In genomic region chr2:224946911-224947310, GRCh38 we compare ENCODE assay signal across 8 cellular contexts.
DNase-seq lines count a peak whose midpoint lies in the region; ATAC-seq and TF ChIP-seq lines count a peak whose summit lies in the region.

No MANE protein-coding gene starts in this region.

- no peaks in the 10 kb centered on the region for H3K9me3 Mint-ChIP-seq in activated T-cell treated with anti-CD3 and anti-CD28 coated beads, Interleukin-2, amount 50 U/mL, for 4 hours

- TF ChIP-seq CTCF in PC-3 (conservative IDR thresholded peaks at IDR 0.05; ENCODE audit: low read depth, low read length) (no peak), epithelial cell of esophagus (IDR thresholded peaks at IDR 0.05; ENCODE audit: insufficient read depth, low read depth, low read length, missing control alignments) (no peak), upper lobe of right lung (IDR thresholded peaks at IDR 0.05) (no peak)

- DNase-seq in activated T-cell treated with anti-CD3 and anti-CD28 coated beads, Interleukin-2, amount 50 U/mL, for 4 hours, result no peak
- no peak for DNase-seq in activated T-cell treated with anti-CD3 and anti-CD28 coated beads, Interleukin-2, amount 50 U/mL, for 48 hours
- DNase-seq in PC-3, result peak; percentile 72
- peak; percentile 40 for DNase-seq in epithelial cell of esophagus (ENCODE audit: low read depth)
- DNase-seq in upper lobe of right lung, result no peak
- no peak for DNase-seq in Right ventricle myocardium inferior (ENCODE audit: missing footprints)
- no peak for DNase-seq in NCI-H2227 treated with DMSO at 0.1 percent for 48 hours (lab: John Stamatoyannopoulos, UW)

- H3K27me3 ChIP-seq in PC-3 (ENCODE audit: low read length) (no peaks in the 10 kb centered on the region), upper lobe of right lung (no peaks in the 10 kb centered on the region)

- no peaks in the 10 kb centered on the region for H4K20me1 ChIP-seq in PC-3 (ENCODE audit: low read length)

- H3K36me3 Mint-ChIP-seq in activated T-cell treated with anti-CD3 and anti-CD28 coated beads, Interleukin-2, amount 50 U/mL, for 4 hours (ENCODE audit: insufficient read depth), result peaks cover 37% of the 10 kb centered on the region

- H3K27me3 Mint-ChIP-seq in activated T-cell treated with anti-CD3 and anti-CD28 coated beads, Interleukin-2, amount 50 U/mL, for 4 hours (ENCODE audit: low read depth), result no peaks in the 10 kb centered on the region

- no peaks in the 10 kb centered on the region for H3F3A ChIP-seq in PC-3 (ENCODE audit: low read length, unreplicated experiment)

- peaks cover 10% of the 10 kb centered on the region for H3K4me1 ChIP-seq in PC-3 (ENCODE audit: insufficient read depth, low read length)
- peaks cover 7% of the 10 kb centered on the region for H3K4me1 ChIP-seq in upper lobe of right lung

- peaks cover 73% of the 10 kb centered on the region for H3K4me1 Mint-ChIP-seq in activated T-cell treated with anti-CD3 and anti-CD28 coated beads, Interleukin-2, amount 50 U/mL, for 4 hours (ENCODE audit: low read depth)

- H3K9ac ChIP-seq in PC-3 (ENCODE audit: low read length), result no peak overlapping the region

- 0 out of 2 replicates have a peak overlapping the region, but pooled peaks have one; percentile 12 for H3K4me3 ChIP-seq in PC-3 (ENCODE audit: low read length)
- H3K4me3 ChIP-seq in epithelial cell of esophagus (ENCODE audit: low read length), result no peak overlapping the region
- peak overlapping the region; percentile 34 for H3K4me3 ChIP-seq in upper lobe of right lung

- H3K4me3 Mint-ChIP-seq in activated T-cell treated with anti-CD3 and anti-CD28 coated beads, Interleukin-2, amount 50 U/mL, for 4 hours, result peak overlapping the region; percentile 95

- CTCF ChIA-PET in PC-3 (lab: Charles Lee), result no interaction called here

- BruUV-seq in PC-3 (replicated peaks; lab: Mats Ljungman, UMichigan), result no TSS peak

- peak; percentile 65 to 75 for ATAC-seq in activated T-cell treated with anti-CD3 and anti-CD28 coated beads, Interleukin-2, amount 50 U/mL, for 4 hours
- ATAC-seq in HG02938 (IDR thresholded peaks at IDR 0.05; ENCODE audit: unreplicated experiment) (peak; percentile 79), PC-3 (peak; percentile 89), upper lobe of right lung (peak; percentile 69), Right ventricle myocardium inferior (no peak)

- peak overlapping the region; percentile 25; the same call in 1 of the 2 replicates for H2AFZ ChIP-seq in PC-3 (ENCODE audit: low read length)

- intact Hi-C loops in PC-3 (cut with micrococcal nuclease), result no loop called here
- intact Hi-C loops in upper lobe of right lung (cut with DNase I), result no loop called here
- intact Hi-C loops in Right ventricle myocardium inferior (cut with DNase I), result no loop called here

- H3K27ac ChIP-seq in PC-3 (ENCODE audit: low read length) (peak overlapping the region; percentile 21; the same call in 1 of the 2 replicates), upper lobe of right lung (peak overlapping the region; percentile 38)

- H3K9me2 ChIP-seq in PC-3 (replicated peaks; ENCODE audit: low read length), result no peaks in the 10 kb centered on the region

- H3K36me3 ChIP-seq in PC-3 (ENCODE audit: low read depth, low read length) (no peaks in the 10 kb centered on the region), upper lobe of right lung (no peaks in the 10 kb centered on the region)

- H3K4me2 ChIP-seq in PC-3 (ENCODE audit: low read length), result peak overlapping the region; percentile 56

- POLR2A ChIA-PET in PC-3 (lab: Charles Lee; ENCODE audit: unreplicated experiment), result interaction anchor here (0.5 to 0.7 kb wide), 2 partner anchors 80 to 1856 kb away, joined by 3 to 4 read pairs; no protein-coding TSS in a partner anchor

- H3K79me2 ChIP-seq in PC-3 (ENCODE audit: low read length), result no peaks in the 10 kb centered on the region

- H3K9me3 ChIP-seq in PC-3 (ENCODE audit: low read length), result no peaks in the 10 kb centered on the region
- H3K9me3 ChIP-seq in upper lobe of right lung, result no peaks in the 10 kb centered on the region

Comparison
In these comparisons a context has a peak if more than half of its experiments do, and no peak if none do; other contexts are left out.
1. DNase-seq: peak in PC-3 (single experiment) and epithelial cell of esophagus (single experiment); none in activated T-cell treated with anti-CD3 and anti-CD28 coated beads, Interleukin-2, amount 50 U/mL, for 4 hours (single experiment), activated T-cell treated with anti-CD3 and anti-CD28 coated beads, Interleukin-2, amount 50 U/mL, for 48 hours (0 of 2), upper lobe of right lung (single experiment), Right ventricle myocardium inferior (single experiment) and NCI-H2227 treated with DMSO at 0.1 percent for 48 hours (single experiment).